1 cellular context compared by ENCODE assay signal in genomic region chr5:1751026-1751863, GRCh38.
TF ChIP-seq lines count a peak whose summit lies in the region.

No MANE protein-coding gene starts in this region.

TF ChIP-seq in WTC11, 78 proteins besides CTCF, POLR2A, EP300 and RAD21 (continued from another document):
- TF ChIP-seq ZNF512 (CRISPR knock-in tag; IDR thresholded peaks at IDR 0.05; ENCODE audit: borderline replicate concordance), result no peak
- TF ChIP-seq ETV6 (CRISPR knock-in tag; IDR thresholded peaks at IDR 0.05), result no peak
- no peak for TF ChIP-seq SMAD4 (CRISPR knock-in tag; IDR thresholded peaks at IDR 0.05)
- no peak for TF ChIP-seq ZNF396 (CRISPR knock-in tag; IDR thresholded peaks at IDR 0.05; ENCODE audit: borderline replicate concordance)
- no peak for TF ChIP-seq NR2C2 (CRISPR knock-in tag; IDR thresholded peaks at IDR 0.05)
- TF ChIP-seq NR3C1 (CRISPR knock-in tag; conservative IDR thresholded peaks at IDR 0.05; ENCODE audit: low read depth), result no peak
- TF ChIP-seq FOXP1 (CRISPR knock-in tag; IDR thresholded peaks at IDR 0.05; ENCODE audit: borderline replicate concordance), result no peak
